In the genomic region with DNA sequence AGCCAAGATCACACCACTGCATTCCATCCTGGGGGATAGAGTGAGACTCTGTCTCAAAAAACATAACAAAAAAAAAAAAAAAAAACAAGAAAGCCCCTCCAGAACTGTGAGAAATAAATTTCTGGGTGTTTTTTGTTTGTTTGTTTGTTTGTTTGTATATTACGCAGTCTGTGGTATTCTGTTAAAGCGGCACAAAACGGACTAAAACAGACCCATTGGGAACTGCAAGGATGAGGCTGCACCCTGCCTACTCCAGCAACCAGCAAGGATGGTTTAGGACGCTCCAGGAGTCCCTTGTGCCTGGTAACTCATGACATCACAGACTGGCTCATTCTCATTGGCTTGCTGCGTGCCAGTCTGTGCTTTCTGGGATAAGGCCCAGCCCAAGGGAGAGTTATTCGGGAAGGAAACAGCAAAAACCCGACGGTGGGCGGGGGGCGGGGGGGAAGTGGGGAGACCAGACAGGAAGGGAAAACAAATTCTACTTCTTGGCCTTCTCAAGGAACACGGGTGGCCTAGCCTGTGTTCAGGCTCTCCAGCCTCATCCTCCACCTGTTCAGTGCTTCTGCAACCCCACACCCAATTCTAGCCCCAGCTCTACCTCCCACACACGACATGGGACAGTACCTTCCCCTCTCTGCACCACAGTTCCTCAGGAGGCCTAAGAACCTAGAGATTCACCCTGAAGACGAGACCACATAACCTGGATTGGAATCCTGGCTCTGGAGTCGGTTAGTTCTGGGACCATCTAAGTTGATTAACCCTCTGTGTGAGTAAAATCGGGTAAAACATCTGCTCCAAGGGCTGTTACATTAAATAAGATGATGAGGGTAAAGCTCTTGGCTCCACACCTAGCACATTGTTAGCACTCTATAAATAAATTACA, we compare ENCODE assay signal across 1 cellular context.
TF ChIP-seq lines count a peak whose summit lies in the region.

No MANE protein-coding gene starts in this region.

TF ChIP-seq in WTC11, 78 proteins besides CTCF, POLR2A, EP300 and RAD21 (continued from another document):
- TF ChIP-seq ZNF425 (CRISPR knock-in tag; conservative IDR thresholded peaks at IDR 0.05) (no peak), NFYB (CRISPR knock-in tag; conservative IDR thresholded peaks at IDR 0.05; ENCODE audit: low read depth) (peak; percentile 69)
